ENCODE assay signal across 2 cellular contexts in the genomic region with DNA sequence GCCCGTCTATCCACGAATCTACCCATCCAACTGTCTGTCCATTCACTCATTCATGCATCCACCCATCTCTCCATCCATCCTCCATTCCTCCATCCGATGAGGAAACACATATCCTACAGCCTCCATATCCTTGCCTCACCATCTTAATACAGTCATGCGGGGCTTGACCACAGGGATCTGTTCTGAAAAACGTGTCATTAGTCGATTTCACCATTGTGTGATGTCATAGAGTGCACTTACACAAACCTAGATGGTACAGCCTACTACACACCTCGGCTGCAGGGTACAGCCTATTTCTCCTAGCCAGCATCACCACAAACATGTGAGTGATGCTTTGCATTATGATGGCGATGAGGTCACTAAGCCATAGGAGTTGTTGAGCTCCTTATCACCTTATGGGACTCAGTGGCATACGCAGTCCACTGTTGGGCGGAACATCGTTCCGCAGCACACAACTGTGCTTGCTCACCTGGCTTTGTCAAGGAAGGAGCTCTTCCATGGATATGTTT.
TF ChIP-seq lines count a peak whose summit lies in the region.

No MANE protein-coding gene starts in this region.

TF ChIP-seq in GM12891, 5 proteins besides CTCF, POLR2A, EP300 and RAD21:
- no peak for TF ChIP-seq POU2F2 (IDR thresholded peaks at IDR 0.05; ENCODE audit: low read depth, low read length)
- no peak for TF ChIP-seq TAF1 (IDR thresholded peaks at IDR 0.05; ENCODE audit: low read depth, low read length)
TF ChIP-seq in GM12891: peak in this region for 0.

TF ChIP-seq in K562, 482 proteins besides CTCF, POLR2A, EP300 and RAD21:
- no peak for TF ChIP-seq TAF1 (IDR thresholded peaks at IDR 0.05; ENCODE audit: control insufficient read depth, extremely low read depth, insufficient read depth, low read length, severe bottlenecking)
- TF ChIP-seq, protein P1, sequence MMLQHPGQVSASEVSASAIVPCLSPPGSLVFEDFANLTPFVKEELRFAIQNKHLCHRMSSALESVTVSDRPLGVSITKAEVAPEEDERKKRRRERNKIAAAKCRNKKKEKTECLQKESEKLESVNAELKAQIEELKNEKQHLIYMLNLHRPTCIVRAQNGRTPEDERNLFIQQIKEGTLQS (IDR thresholded peaks at IDR 0.05), result peak; percentile 24; the same call in 1 of the 2 replicates
- TF ChIP-seq, protein P1 (CRISPR knock-in tag; conservative IDR thresholded peaks at IDR 0.05), result no peak
- 0 out of 2 replicates have a peak, but pooled peaks have one; percentile 27 for TF ChIP-seq CREB1 (IDR thresholded peaks at IDR 0.05)
- no peak for TF ChIP-seq CREB1 (CRISPR knock-in tag; IDR thresholded peaks at IDR 0.05)
- TF ChIP-seq ATF1 (CRISPR knock-in tag; IDR thresholded peaks at IDR 0.05), result no peak
- TF ChIP-seq ATF1 (tag; IDR thresholded peaks at IDR 0.05), result peak; percentile 41; the same call in 1 of the 2 replicates
